30 cellular contexts compared by ENCODE assay signal in the genomic region with DNA sequence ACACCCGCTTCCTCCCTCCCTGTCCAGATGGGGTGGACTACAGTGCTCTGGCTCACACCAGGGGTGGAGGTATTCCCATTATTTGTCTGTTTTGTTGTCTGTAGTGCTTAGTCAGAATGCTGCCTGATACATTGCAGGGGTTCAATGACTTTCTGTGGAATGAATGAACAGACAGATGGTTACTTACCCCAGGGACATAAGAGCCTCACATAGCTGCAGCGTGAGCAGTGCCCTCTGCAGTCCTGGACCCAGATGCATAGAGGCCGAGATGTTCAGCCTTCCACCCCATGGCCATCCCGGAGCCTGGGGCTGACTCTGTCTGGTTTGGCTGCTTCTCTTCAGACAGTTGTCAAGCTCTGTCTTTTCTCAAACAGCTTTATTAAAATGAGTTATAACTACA. TPM values are rescaled to one million over a fixed set of nuclear protein-coding genes. Genes with fewer than 3 reads are reported as not detected.
DNase-seq lines count a peak whose midpoint lies in the region; ATAC-seq, FAIRE-seq and TF ChIP-seq lines count a peak whose summit lies in the region.
"Had no signal": no experiment of that assay in that cellular context is flagged by ENCODE, and none has a peak within 500 bp of the region (broad histone marks: within the 10 kb centered on the region; RNA-seq: fewer than 3 reads in every experiment).

No MANE protein-coding gene starts in this region.

- CTCF ChIA-PET in IMR-90 (lab: Yijun Ruan, JAX) = no interaction called here
- CTCF ChIA-PET in RWPE1 (lab: Yijun Ruan, JAX) = no interaction called here
- CTCF ChIA-PET in HepG2 (lab: Yijun Ruan, JAX; ENCODE audit: low intra/inter-chr PET ratio, low total read pairs) = no interaction called here

- peak overlapping the region; percentile 84 for H3K4ac ChIP-seq in IMR-90 (ENCODE audit: low read depth, low read length)

- H2AFZ ChIP-seq in IMR-90 (replicated peaks; ENCODE audit: low read length, poor library complexity) (no peak overlapping the region), HepG2 (ENCODE audit: low read length) (no peak overlapping the region), smooth muscle cell (ENCODE audit: low read depth) (no peak overlapping the region)

- no peak overlapping the region for H3K4me3 ChIP-seq in IMR-90 (ENCODE audit: insufficient read depth, low read depth, low read length)
- H3K4me3 ChIP-seq in HepG2 (replicated peaks in 1 of 3; ENCODE audit: insufficient read depth in 1 of 3, low read depth in 2 of 3, low read length in 3 of 3) = no peak overlapping the region
- no peak overlapping the region for H3K4me3 ChIP-seq in smooth muscle cell
- H3K4me3 ChIP-seq: BLaER1 treated with 17β-estradiol and CSF1 and Interleukin-3, amounts not matched to agents 10 nM and 100 nM; heart left ventricle; sigmoid colon; SK-N-MC; upper lobe of right lung had no signal

- in situ Hi-C loops in IMR-90 (cut with MboI; ENCODE audit: low sequenced_read_pairs) (no loop called here), HepG2 (cut with HindIII; ENCODE audit: extremely low pct_ligation_motif_present, low pct_unique_long_range_greater_than_20kb) (no loop called here)

- peak overlapping the region; percentile 88; the same call in 2 of the 3 replicates for H2BK15ac ChIP-seq in IMR-90 (ENCODE audit: low read depth, low read length)

- H4K91ac ChIP-seq in IMR-90 (ENCODE audit: insufficient read depth, low read depth, low read length) = peak overlapping the region; percentile 73

- H3K36me3 ChIP-seq in IMR-90 (ENCODE audit: control insufficient read depth, insufficient read depth, low read length) = no peaks in the 10 kb centered on the region
- no peaks in the 10 kb centered on the region for H3K36me3 ChIP-seq in HepG2 (replicated peaks in 1 of 2; ENCODE audit: control insufficient read depth in 1 of 2, insufficient read depth in 2 of 2, low read length in 2 of 2)
- H3K36me3 ChIP-seq in smooth muscle cell (ENCODE audit: low read depth) = no peaks in the 10 kb centered on the region
- H3K36me3 ChIP-seq: BLaER1 treated with 17β-estradiol and CSF1 and Interleukin-3, amounts not matched to agents 10 nM and 100 nM; heart left ventricle; sigmoid colon; upper lobe of right lung had no signal

- 0 out of 2 replicates have a peak overlapping the region, but pooled peaks have one; percentile 34 for H3K23ac ChIP-seq in IMR-90 (ENCODE audit: low read depth, low read length)

- H4K5ac ChIP-seq in IMR-90 (ENCODE audit: low read depth, low read length) = peak overlapping the region; percentile 35

- no peak for FAIRE-seq in HepG2 (lab: Jason Lieb, UNC)
- FAIRE-seq: kidney had no signal

- H3K4me1 ChIP-seq in IMR-90 (ENCODE audit: control insufficient read depth, insufficient read depth, low read length) (peaks cover 32% of the 10 kb centered on the region), HepG2 (ENCODE audit: insufficient read depth, low read length) (peaks cover 61% of the 10 kb centered on the region), smooth muscle cell (ENCODE audit: low read depth) (peaks cover 53% of the 10 kb centered on the region)
- H3K4me1 ChIP-seq: sigmoid colon had no signal

- peak overlapping the region; percentile 94 for H2AK5ac ChIP-seq in IMR-90 (ENCODE audit: low read depth, low read length)

- H3K14ac ChIP-seq in IMR-90 (replicated peaks; ENCODE audit: low read depth, low read length) = peak overlapping the region; percentile 81; the same call in 1 of the 2 replicates

- intact Hi-C loops in IMR-90 (cut with micrococcal nuclease) (no loop called here), HepG2 (cut with micrococcal nuclease; ENCODE audit: unreplicated experiment) (loop anchor here (10.0 kb wide), 1 partner anchor 140 kb away; no protein-coding TSS in a partner anchor)

- H3K27me3 ChIP-seq in IMR-90 (ENCODE audit: control insufficient read depth, insufficient read depth, low read length) = no peaks in the 10 kb centered on the region
- peaks cover 0 to 6% of the 10 kb centered on the region in 2 experiments; a peak in 1 of 5 replicates for H3K27me3 ChIP-seq in HepG2 (ENCODE audit: control insufficient read depth in 1 of 2, insufficient read depth in 2 of 2, low read length in 2 of 2)
- H3K27me3 ChIP-seq in smooth muscle cell (ENCODE audit: low read depth) = no peaks in the 10 kb centered on the region
- H3K27me3 ChIP-seq: BLaER1 treated with 17β-estradiol and CSF1 and Interleukin-3, amounts not matched to agents 10 nM and 100 nM; heart left ventricle; sigmoid colon; upper lobe of right lung had no signal

- no CpG with 5 or more reads among the region's 4 CpGs for WGBS in IMR-90 (ENCODE audit: extremely low coverage in 2 of 2, insufficient read length in 1 of 2), 2 experiments
- WGBS in HepG2 (ENCODE audit: low lambda C conversion rate) = 60% methylated on average over 4 of the region's 4 CpGs
- WGBS in smooth muscle cell (ENCODE audit: low lambda C conversion rate) = 56% methylated on average over 4 of the region's 4 CpGs

- TF ChIP-seq EP300 in HepG2 (IDR thresholded peaks at IDR 0.05; ENCODE audit: low read depth in 2 of 2, low read length in 2 of 2) (no peak), HepG2 (CRISPR knock-in tag; IDR thresholded peaks at IDR 0.05; ENCODE audit: borderline replicate concordance) (no peak)

- no peak overlapping the region for H3K27ac ChIP-seq in IMR-90 (ENCODE audit: insufficient read depth, low read length)
- peak overlapping the region; percentile 22; the same call in 1 of the 2 replicates for H3K27ac ChIP-seq in RWPE1
- H3K27ac ChIP-seq in HepG2 (ENCODE audit: extremely low read length, insufficient read depth, low read length) = no peak overlapping the region
- H3K27ac ChIP-seq in smooth muscle cell (ENCODE audit: low read depth) = peak overlapping the region; percentile 75
- H3K27ac ChIP-seq: BLaER1 treated with 17β-estradiol and CSF1 and Interleukin-3, amounts not matched to agents 10 nM and 100 nM; heart left ventricle; sigmoid colon; SK-N-MC; upper lobe of right lung had no signal

- H4K20me1 ChIP-seq in IMR-90 (ENCODE audit: insufficient read depth, low read length) (no peaks in the 10 kb centered on the region), HepG2 (ENCODE audit: insufficient read depth, low read length) (no peaks in the 10 kb centered on the region), smooth muscle cell (ENCODE audit: low read depth) (no peaks in the 10 kb centered on the region)
- H4K20me1 ChIP-seq: BLaER1 treated with 17β-estradiol and CSF1 and Interleukin-3, amounts not matched to agents 10 nM and 100 nM had no signal

- peaks cover 0 to 3% of the 10 kb centered on the region in 2 experiments; a peak in 2 of 4 replicates for H3K79me1 ChIP-seq in IMR-90 (ENCODE audit: low read depth in 1 of 2, low read length in 2 of 2)

- H3F3A ChIP-seq in smooth muscle cell (ENCODE audit: low read depth) = peaks cover 43% of the 10 kb centered on the region

- BruUV-seq in IMR-90 (replicated peaks; lab: Mats Ljungman, UMichigan) (no TSS peak), HepG2 (replicated peaks; lab: Mats Ljungman, UMichigan) (no TSS peak)

- H3K79me2 ChIP-seq in HepG2 (ENCODE audit: insufficient read depth, low read length) = no peaks in the 10 kb centered on the region
- no peaks in the 10 kb centered on the region for H3K79me2 ChIP-seq in smooth muscle cell (ENCODE audit: low read depth)

- dilution Hi-C loops in IMR-90 (cut with HindIII; ENCODE audit: low sequenced_read_pairs, unreplicated experiment) = no loop called here

- H3K9ac ChIP-seq in IMR-90 (ENCODE audit: low read depth, low read length) = no peak overlapping the region
- no peak overlapping the region for H3K9ac ChIP-seq in HepG2 (ENCODE audit: insufficient read depth, low read depth, low read length)
- H3K9ac ChIP-seq in smooth muscle cell (ENCODE audit: low read depth) = no peak overlapping the region
- H3K9ac ChIP-seq: BLaER1 treated with 17β-estradiol and CSF1 and Interleukin-3, amounts not matched to agents 10 nM and 100 nM had no signal

- H3K9me3 ChIP-seq in IMR-90 (ENCODE audit: control insufficient read depth, insufficient read depth, low read length) (no peaks in the 10 kb centered on the region), HepG2 (ENCODE audit: low read length) (no peaks in the 10 kb centered on the region), smooth muscle cell (replicated peaks; ENCODE audit: low read depth) (no peaks in the 10 kb centered on the region)
- H3K9me3 ChIP-seq: BLaER1 treated with 17β-estradiol and CSF1 and Interleukin-3, amounts not matched to agents 10 nM and 100 nM; heart left ventricle; sigmoid colon; upper lobe of right lung had no signal

- no peak overlapping the region for H3K56ac ChIP-seq in IMR-90 (ENCODE audit: extremely low read depth, insufficient read depth, low read length)

- peak overlapping the region; percentile 78 for H2BK20ac ChIP-seq in IMR-90 (ENCODE audit: low read depth, low read length)

- peak overlapping the region; percentile 31 for H2AK9ac ChIP-seq in IMR-90 (replicated peaks; ENCODE audit: low read depth, low read length, poor library complexity)

- H2BK120ac ChIP-seq in IMR-90 (ENCODE audit: low read depth, low read length) = peak overlapping the region; percentile 76

- peak overlapping the region; percentile 37; the same call in 1 of the 2 replicates for H3K18ac ChIP-seq in IMR-90 (ENCODE audit: low read depth, low read length)

- ATAC-seq in IMR-90 (ENCODE audit: low read depth) (no peak), HepG2 (peak; percentile 22; the same call in 1 of the 3 replicates), HG02870 (IDR thresholded peaks at IDR 0.05; ENCODE audit: unreplicated experiment) (no peak)
- ATAC-seq: activated naive CD8-positive, alpha-beta T cell treated with anti-CD3 and anti-CD28 coated beads, Interleukin-2, amount 50 U/mL, for 24 hours; esophagus mucosa; heart left ventricle; left ventricle myocardium superior; upper lobe of right lung had no signal

- peaks cover 25% of the 10 kb centered on the region for H3K9me1 ChIP-seq in IMR-90 (ENCODE audit: insufficient read depth, low read length)

- POLR2A ChIA-PET in IMR-90 (lab: Charles Lee; ENCODE audit: unreplicated experiment) (no interaction called here), RWPE1 (lab: Yijun Ruan, JAX; ENCODE audit: low non-redundant PET) (no interaction called here), HepG2 (lab: Yijun Ruan, JAX) (no interaction called here)

- H2BK5ac ChIP-seq in IMR-90 (ENCODE audit: low read depth, low read length, poor library complexity, severe bottlenecking) = peak overlapping the region; percentile 3

- TF ChIP-seq CTCF in IMR-90 (conservative IDR thresholded peaks at IDR 0.05; ENCODE audit: low read depth, low read length) (no peak), RWPE1 (conservative IDR thresholded peaks at IDR 0.05; ENCODE audit: low read depth) (no peak), HepG2 (CRISPR knock-in tag; IDR thresholded peaks at IDR 0.05) (no peak), smooth muscle cell (IDR thresholded peaks at IDR 0.05; ENCODE audit: borderline replicate concordance, insufficient read depth, poor library complexity, severe bottlenecking) (no peak)

- peak overlapping the region; percentile 4 to 57; a peak in 2 of 4 replicates for H4K8ac ChIP-seq in IMR-90 (ENCODE audit: low read depth in 2 of 2, low read length in 2 of 2)

- DNase-seq in IMR-90 (no peak), RWPE1 (ENCODE audit: low spot score) (no peak), HepG2 (ENCODE audit: low spot score) (no peak), smooth muscle cell (lab: John Stamatoyannopoulos, UW; ENCODE audit: unreplicated experiment) (no peak), AG20443 (ENCODE audit: low spot score) (no peak)
- no peak for DNase-seq in stimulated activated CD4-positive, alpha-beta T cell treated with anti-CD3 and anti-CD28 coated beads, Interleukin-1b, Interleukin-23, amount 100 ng/mL, for 48 hours
- DNase-seq: activated CD4-positive, alpha-beta memory T cell treated with anti-CD3 and anti-CD28 coated beads, Interleukin-2, amount 10 ng/mL, durations not matched to agents 7 days and 5 days; activated CD4-positive, CD25-positive, alpha-beta regulatory T cell treated with anti-CD3 and anti-CD28 coated beads, Interleukin-2, amount 50 U/mL, for 72 hours; activated CD8-positive, alpha-beta memory T cell treated with anti-CD3 and anti-CD28 coated beads, Interleukin-2, amount 50 U/mL, for 4 hours; activated naive CD4-positive, alpha-beta T cell; activated naive CD8-positive, alpha-beta T cell treated with anti-CD3 and anti-CD28 coated beads, Interleukin-2, amount 50 U/mL, for 24 hours; dermis blood vessel endothelial cell; DMS53; foreskin fibroblast; HCEC 1CT; heart left ventricle; kidney; left ventricle myocardium superior; naive B cell; NCI-H2029; NCI-H226; nucleus accumbens; sigmoid colon; stimulated activated CD4-positive, alpha-beta T cell treated with anti-CD3 and anti-CD28 coated beads, Interleukin-4, amount 100 ng/mL, for 4 hours; upper lobe of right lung had no signal

- TF ChIP-seq POLR2A in IMR-90 (IDR thresholded peaks at IDR 0.05; ENCODE audit: low read depth, low read length) (no peak), HepG2 (IDR thresholded peaks at IDR 0.05; ENCODE audit: insufficient read depth in 1 of 2, low read depth in 2 of 2, low read length in 2 of 2) (no peak)

- no peak overlapping the region for H3K4me2 ChIP-seq in IMR-90 (ENCODE audit: low read depth, low read length)
- no peak overlapping the region for H3K4me2 ChIP-seq in HepG2 (ENCODE audit: low read depth, low read length)
- peak overlapping the region; percentile 74 for H3K4me2 ChIP-seq in smooth muscle cell
- H3K4me2 ChIP-seq: BLaER1 treated with 17β-estradiol and CSF1 and Interleukin-3, amounts not matched to agents 10 nM and 100 nM had no signal

- TF ChIP-seq RAD21 in IMR-90 (IDR thresholded peaks at IDR 0.05; ENCODE audit: low read length) = no peak
- no peak for TF ChIP-seq RAD21 in HepG2 (CRISPR knock-in tag; IDR thresholded peaks at IDR 0.05)

RNA-seq across cellular contexts. Expression of gene F3, which starts 13.1 kb away (rescaled TPM):
- total RNA-seq in IMR-90 (2012; rRNA removed) = 75.6 and 102 TPM in 2 replicates
- 99.0 and 126 TPM in 2 replicates for polyA plus RNA-seq in IMR-90 (2012; rRNA removed)
- 45.0 and 45.1 TPM in 2 replicates for polyA plus RNA-seq in IMR-90 (2012; cell fraction: cytosol; rRNA removed)
- polyA plus RNA-seq in IMR-90 (2012; cell fraction: nucleus; rRNA removed; ENCODE audit: low replicate concordance) = 88.3 and 572 TPM in 2 replicates
- 3.4 and 9.0 TPM in 2 replicates for total RNA-seq in HepG2 (2016; rRNA removed; fragmentation: Illumina TruSeq; extraction: Trizol)
- total RNA-seq in HepG2 (2016; cell fraction: cytosol; rRNA removed; fragmentation: Illumina TruSeq; extraction: Trizol; ENCODE audit: low read depth) = 1.4 and 1.6 TPM in 2 replicates
- total RNA-seq in HepG2 (2016; cell fraction: insoluble cytoplasmic fraction; rRNA removed; fragmentation: Illumina TruSeq; extraction: Trizol) = 2.9 and 7.7 TPM in 2 replicates
- total RNA-seq in HepG2 (2016; cell fraction: membrane; rRNA removed; fragmentation: Illumina TruSeq; extraction: Trizol) = 3.7 and 3.9 TPM in 2 replicates
- total RNA-seq in HepG2 (2016; cell fraction: nucleus; rRNA removed; fragmentation: Illumina TruSeq; extraction: Trizol) = 10.1 and 10.5 TPM in 2 replicates
- polyA plus RNA-seq in HepG2 (2011; rRNA removed) = 5.8 and 6.6 TPM in 2 replicates
- polyA plus RNA-seq in HepG2 (2011; cell fraction: cytosol; rRNA removed) = 3.0 and 4.3 TPM in 2 replicates
- 7.5 and 9.6 TPM in 2 replicates for polyA plus RNA-seq in HepG2 (2011; cell fraction: nucleus; rRNA removed)
- 4.0 and 4.2 TPM in 2 replicates for polyA plus RNA-seq in HepG2 (2012)
- 0.70 and 0.80 TPM in 2 replicates for polyA plus RNA-seq in HepG2 (2016; cell fraction: cytosol; fragmentation: Illumina TruSeq; extraction: Trizol; ENCODE audit: low read depth)
- 2.8 and 3.5 TPM in 2 replicates for polyA plus RNA-seq in HepG2 (2016; cell fraction: insoluble cytoplasmic fraction; fragmentation: Illumina TruSeq; extraction: Trizol; ENCODE audit: low read depth)
- 1.1 and 1.3 TPM in 2 replicates for polyA plus RNA-seq in HepG2 (2016; cell fraction: membrane; fragmentation: Illumina TruSeq; extraction: Trizol; ENCODE audit: low read depth)
- polyA plus RNA-seq in HepG2 (2016; cell fraction: nucleus; fragmentation: Illumina TruSeq; extraction: Trizol; ENCODE audit: insufficient read depth, low read depth) = 23.2 and 27.8 TPM in 2 replicates
- 5.0 and 22.4 TPM in 2 replicates for polyA minus RNA-seq in HepG2 (2011; rRNA and poly(A)+ RNA removed; ENCODE audit: low replicate concordance)
- polyA minus RNA-seq in HepG2 (2011; cell fraction: cytosol; rRNA and poly(A)+ RNA removed) = 2.5 and 3.2 TPM in 2 replicates
- 4.8 and 6.8 TPM in 2 replicates for polyA minus RNA-seq in HepG2 (2011; cell fraction: nucleus; rRNA and poly(A)+ RNA removed)
- total RNA-seq in smooth muscle cell = 287 and 367 TPM in 2 replicates
- polyA plus RNA-seq in smooth muscle cell = 337 and 338 TPM in 2 replicates
- total RNA-seq: OCI-LY7 had no signal

Comparison
In these comparisons a context has a peak if more than half of its experiments do, and no peak if none do; other contexts are left out.
1. H3K27ac ChIP-seq: peak in RWPE1 (single experiment) and smooth muscle cell (single experiment); none in IMR-90 (single experiment) and HepG2 (single experiment).